ENCODE assay signal across 8 cellular contexts in genomic region chr12:113135178-113136127, GRCh38. TPM values are rescaled to one million over a fixed set of nuclear protein-coding genes. Genes with fewer than 3 reads are reported as not detected.
A peak's percentile ranks its signal among the peaks of the same experiment; 100 is the strongest.
DNase-seq lines count a peak whose midpoint lies in the region; ATAC-seq and TF ChIP-seq lines count a peak whose summit lies in the region.

TSS of gene RASAL1 (minus strand) at chr12:113135761. CDS start at chr12:113135462, 299 bp downstream.

- H3K36me3 ChIP-seq in HCT116 (ENCODE audit: control insufficient read depth in 1 of 2, insufficient read depth in 2 of 2, low read length in 2 of 2), result no peaks in the 10 kb centered on the region
- H3K36me3 ChIP-seq in OCI-LY7 (ENCODE audit: insufficient read depth, low read length), result peaks cover 39% of the 10 kb centered on the region

- POLR2A ChIA-PET in HCT116 (lab: Charles Lee), result interaction anchor here (0.7 to 0.8 kb wide), 2 partner anchors 14 to 26 kb away, joined by 3 read pairs; no protein-coding TSS in a partner anchor
- POLR2A ChIA-PET in OCI-LY7 (lab: Charles Lee), result interaction anchor here (0.5 to 3.6 kb wide), 11 partner anchors 9 to 1551 kb away, joined by 3 to 33 read pairs (median 3); no protein-coding TSS in a partner anchor

- CTCF ChIA-PET in HCT116 (lab: Charles Lee), result interaction anchor here (0.7 to 2.3 kb wide), 9 partner anchors 10 to 634 kb away, joined by 3 to 9 read pairs (median 5); partner anchors contain the start of gene CFAP73
- CTCF ChIA-PET in OCI-LY7 (lab: Charles Lee; ENCODE audit: unreplicated experiment), result interaction anchor here (0.6 to 4.4 kb wide), 5 partner anchors 17 to 137 kb away, joined by 3 to 24 read pairs (median 8); no protein-coding TSS in a partner anchor

- peak within 1 kb of the TSS; percentile 86 for H3K4me3 Mint-ChIP-seq in activated T-helper 17 cell treated with anti-CD3 and anti-CD28 coated beads, Interleukin-2, amount 50 U/mL, for 72 hours

- H3K9ac ChIP-seq in HCT116 (ENCODE audit: low read length), result peak within 1 kb of the TSS; percentile 87

- RAD21 ChIA-PET in HCT116 (lab: Charles Lee; ENCODE audit: low non-redundant PET in 1 of 2, low total read pairs in 2 of 2, uncharacterized antibody in 2 of 2, unreplicated experiment in 2 of 2), result interaction anchor here (0.5 to 0.6 kb wide), 2 partner anchors 14 to 17 kb away, joined by 3 to 5 read pairs; partner anchors contain the start of gene CFAP73 (in 1 of the 2)

- H4K20me1 ChIP-seq in HCT116 (ENCODE audit: insufficient read depth) (no peaks in the 10 kb centered on the region), OCI-LY7 (ENCODE audit: insufficient read depth, low read length) (0 out of 2 replicates have a peak, but pooled peaks cover 6% of the 10 kb centered on the region)

- in situ Hi-C loops in ACHN (cut with HindIII; ENCODE audit: low pct_ligation_motif_present, low pct_unique_long_range_greater_than_20kb, low sequenced_read_pairs), result no loop called here

- peaks cover 7% of the 10 kb centered on the region for H3K27me3 Mint-ChIP-seq in activated T-helper 17 cell treated with anti-CD3 and anti-CD28 coated beads, Interleukin-2, amount 50 U/mL, for 72 hours

- H3K9me3 Mint-ChIP-seq in activated T-helper 17 cell treated with anti-CD3 and anti-CD28 coated beads, Interleukin-2, amount 50 U/mL, for 72 hours, result no peaks in the 10 kb centered on the region

- H3K9me3 ChIP-seq in HCT116 (ENCODE audit: control insufficient read depth in 1 of 2, insufficient read depth in 1 of 2, low read depth in 1 of 2, low read length in 2 of 2) (no peaks in the 10 kb centered on the region), OCI-LY7 (ENCODE audit: low read length) (no peaks in the 10 kb centered on the region)

- BruUV-seq in HCT116 (replicated peaks; lab: Mats Ljungman, UMichigan) (TSS peak; percentile 67), OCI-LY7 (replicated peaks; lab: Mats Ljungman, UMichigan) (TSS peak; percentile 52)

- peak; percentile 37 for TF ChIP-seq POLR2A in HCT116 (IDR thresholded peaks at IDR 0.05; ENCODE audit: borderline replicate concordance, extremely low read depth, insufficient read depth, insufficient read length)

- H3K4me1 ChIP-seq in HCT116 (ENCODE audit: control insufficient read depth in 1 of 2, insufficient read depth in 2 of 2, low read length in 2 of 2) (peaks cover 13 to 34% of the 10 kb centered on the region in 2 experiments), OCI-LY7 (ENCODE audit: insufficient read depth, low read length, poor library complexity, severe bottlenecking) (peaks cover 68% of the 10 kb centered on the region)

- ATAC-seq in HCT116 (peak; percentile 92), HG03139 (IDR thresholded peaks at IDR 0.05; ENCODE audit: unreplicated experiment) (no peak)
- ATAC-seq in activated T-helper 17 cell treated with anti-CD3 and anti-CD28 coated beads, Interleukin-2, amount 50 U/mL, for 72 hours (replicated peaks), result peak; percentile 92

- H3K9me2 ChIP-seq in HCT116 (ENCODE audit: insufficient read depth) (no peaks in the 10 kb centered on the region), OCI-LY7 (ENCODE audit: insufficient read depth, low read length) (no peaks in the 10 kb centered on the region)

- H3K4me3 ChIP-seq in HCT116 (replicated peaks in 1 of 2; ENCODE audit: low read depth in 1 of 2, low read length in 2 of 2) (peak within 1 kb of the TSS; percentile 78 to 94), OCI-LY7 (ENCODE audit: low read depth, low read length, poor library complexity, severe bottlenecking) (peak within 1 kb of the TSS; percentile 90)

- H3K27ac ChIP-seq in HCT116 (ENCODE audit: low read depth, low read length) (peak within 1 kb of the TSS; percentile 72), OCI-LY7 (ENCODE audit: low read depth, low read length, poor library complexity, severe bottlenecking) (peak within 1 kb of the TSS; percentile 68)

- no peaks in the 10 kb centered on the region for H3K36me3 Mint-ChIP-seq in activated T-helper 17 cell treated with anti-CD3 and anti-CD28 coated beads, Interleukin-2, amount 50 U/mL, for 72 hours (ENCODE audit: low read depth)

- peak within 1 kb of the TSS; percentile 79 for H3K27ac Mint-ChIP-seq in activated T-helper 17 cell treated with anti-CD3 and anti-CD28 coated beads, Interleukin-2, amount 50 U/mL, for 72 hours

- H3K4me2 ChIP-seq in HCT116 (ENCODE audit: low read length), result peak within 1 kb of the TSS; percentile 100
- H3K4me2 ChIP-seq in OCI-LY7 (ENCODE audit: low read length), result peak within 1 kb of the TSS; percentile 99

- peak within 1 kb of the TSS; percentile 89 for H2AFZ ChIP-seq in HCT116 (ENCODE audit: low read depth, low read length, poor library complexity, severe bottlenecking)
- H2AFZ ChIP-seq in OCI-LY7 (ENCODE audit: low read length), result peak within 1 kb of the TSS; percentile 44; the same call in 1 of the 2 replicates

- peak; percentile 98 for DNase-seq in ACHN
- peak; percentile 75 for DNase-seq in HCT116 (ENCODE audit: low read depth, low spot score)
- peak; percentile 93 for DNase-seq in OCI-LY7 (ENCODE audit: low spot score)
- peak in 34 of 51 donors; percentile 13 to 84 (median 54) for DNase-seq in hypothalamus (lab: John Stamatoyannopoulos, UW)
- peak; percentile 71 to 79 for DNase-seq in stimulated activated CD4-positive, alpha-beta T cell treated with anti-CD3 and anti-CD28 coated beads, Interleukin-1b, Interleukin-23, amount 100 ng/mL, for 4 hours (ENCODE audit: low read depth in 2 of 2)
- DNase-seq in dedifferentiated amniotic fluid mesenchymal stem cell (ENCODE audit: extremely low spot score), result no peak

- peaks cover 12% of the 10 kb centered on the region for H3K4me1 Mint-ChIP-seq in activated T-helper 17 cell treated with anti-CD3 and anti-CD28 coated beads, Interleukin-2, amount 50 U/mL, for 72 hours

- H3K27me3 ChIP-seq in HCT116 (ENCODE audit: insufficient read depth, low read length), result no peaks in the 10 kb centered on the region

- TF ChIP-seq CTCF in HCT116 (IDR thresholded peaks at IDR 0.05 in 2 of 3, conservative IDR thresholded peaks at IDR 0.05 in 1 of 3; ENCODE audit: borderline replicate concordance in 1 of 3, insufficient read depth in 1 of 3, low read depth in 2 of 3, low read length in 2 of 3) (peak; percentile 37 to 77 (median 65); a peak in 5 of 6 replicates), OCI-LY7 (conservative IDR thresholded peaks at IDR 0.05; ENCODE audit: low read length) (peak; percentile 78)

- peaks cover 12% of the 10 kb centered on the region; the same call in 1 of the 2 replicates for H3K79me2 ChIP-seq in HCT116 (ENCODE audit: insufficient read depth, low read length)
- H3K79me2 ChIP-seq in OCI-LY7 (ENCODE audit: insufficient read depth, low read depth, low read length), result peaks cover 48% of the 10 kb centered on the region

- TF ChIP-seq RAD21 in HCT116 (IDR thresholded peaks at IDR 0.05; ENCODE audit: low read depth), result no peak

- intact Hi-C loops in HCT116 (cut with micrococcal nuclease) (loop anchor here (2.0 kb wide), 2 partner anchors 37 to 49 kb away; partner anchors contain the start of genes DDX54 and RITA1), OCI-LY7 (cut with micrococcal nuclease; ENCODE audit: unreplicated experiment) (loop anchor here (1.0 to 2.0 kb wide), 3 partner anchors 37 to 84 kb away; no protein-coding TSS in a partner anchor)

TF ChIP-seq in HCT116, 20 proteins besides CTCF, POLR2A, EP300 and RAD21:
- TF ChIP-seq EGR1 (IDR thresholded peaks at IDR 0.05; ENCODE audit: low read depth) (no peak), EZH2phosphoT487 (IDR thresholded peaks at IDR 0.05; ENCODE audit: borderline replicate concordance) (no peak), CBX3 (IDR thresholded peaks at IDR 0.05; ENCODE audit: low read depth) (no peak; the same call in 1 of the 2 replicates), POLR2AphosphoS5 (IDR thresholded peaks at IDR 0.05; ENCODE audit: low read depth, low read length) (peak; percentile 67), FOSL1 (IDR thresholded peaks at IDR 0.05; ENCODE audit: low read depth) (no peak), CEBPB (IDR thresholded peaks at IDR 0.05; ENCODE audit: low read depth) (no peak), YY1 (IDR thresholded peaks at IDR 0.05; ENCODE audit: extremely low read depth, insufficient replicate concordance, low read depth, low read length) (no peak), ZNF274 (IDR thresholded peaks at IDR 0.05; ENCODE audit: low read depth, low read length) (no peak), SRF (IDR thresholded peaks at IDR 0.05; ENCODE audit: low read depth) (no peak), TCF7L2 (IDR thresholded peaks at IDR 0.05; ENCODE audit: borderline replicate concordance, extremely low read depth, insufficient read depth, insufficient read length) (peak; percentile 43), SP1 (IDR thresholded peaks at IDR 0.05; ENCODE audit: low read depth) (peak; percentile 53)
- TF ChIP-seq, protein P1, sequence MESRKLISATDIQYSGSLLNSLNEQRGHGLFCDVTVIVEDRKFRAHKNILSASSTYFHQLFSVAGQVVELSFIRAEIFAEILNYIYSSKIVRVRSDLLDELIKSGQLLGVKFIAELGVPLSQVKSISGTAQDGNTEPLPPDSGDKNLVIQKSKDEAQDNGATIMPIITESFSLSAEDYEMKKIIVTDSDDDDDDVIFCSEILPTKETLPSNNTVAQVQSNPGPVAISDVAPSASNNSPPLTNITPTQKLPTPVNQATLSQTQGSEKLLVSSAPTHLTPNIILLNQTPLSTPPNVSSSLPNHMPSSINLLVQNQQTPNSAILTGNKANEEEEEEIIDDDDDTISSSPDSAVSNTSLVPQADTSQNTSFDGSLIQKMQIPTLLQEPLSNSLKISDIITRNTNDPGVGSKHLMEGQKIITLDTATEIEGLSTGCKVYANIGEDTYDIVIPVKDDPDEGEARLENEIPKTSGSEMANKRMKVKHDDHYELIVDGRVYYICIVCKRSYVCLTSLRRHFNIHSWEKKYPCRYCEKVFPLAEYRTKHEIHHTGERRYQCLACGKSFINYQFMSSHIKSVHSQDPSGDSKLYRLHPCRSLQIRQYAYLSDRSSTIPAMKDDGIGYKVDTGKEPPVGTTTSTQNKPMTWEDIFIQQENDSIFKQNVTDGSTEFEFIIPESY (IDR thresholded peaks at IDR 0.05; ENCODE audit: extremely low read depth, insufficient replicate concordance, low read length), result no peak
- TF ChIP-seq, protein P2, sequence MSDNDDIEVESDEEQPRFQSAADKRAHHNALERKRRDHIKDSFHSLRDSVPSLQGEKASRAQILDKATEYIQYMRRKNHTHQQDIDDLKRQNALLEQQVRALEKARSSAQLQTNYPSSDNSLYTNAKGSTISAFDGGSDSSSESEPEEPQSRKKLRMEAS (IDR thresholded peaks at IDR 0.05), result peak; percentile 79

RNA-seq across cellular contexts. Expression of gene RASAL1, which starts in this region (rescaled TPM):
- total RNA-seq in HCT116 (2021; ENCODE audit: unreplicated experiment) (16.0 TPM), OCI-LY7 (2022) (67.5 and 74.4 TPM in 2 replicates)
- polyA plus RNA-seq in HCT116 (2012), result 11.2 and 11.7 TPM in 2 replicates
- 69.1 and 89.1 TPM in 2 replicates for total RNA-seq in OCI-LY7 (2014; rRNA removed; shearing (Covaris generic))
- total RNA-seq in activated T-helper 17 cell treated with anti-CD3 and anti-CD28 coated beads, Interleukin-2, amount 50 U/mL, for 72 hours, result 10 to 100 TPM in 1 of 2 donors, 1 to 10 TPM in 1; 1.0 to 21.3 TPM
